In genomic region chr13:111958612-111959395, GRCh38 we compare ENCODE assay signal across 32 cellular contexts.
"Had no signal": no experiment of that assay in that cellular context is flagged by ENCODE, and none has a peak within 500 bp of the region (broad histone marks: within the 10 kb centered on the region; RNA-seq: fewer than 3 reads in every experiment).

No MANE protein-coding gene starts in this region.

- H3K4me1 Mint-ChIP-seq: activated CD4-positive, alpha-beta memory T cell treated with anti-CD3 and anti-CD28 coated beads, Interleukin-2, amount 10 ng/mL, durations not matched to agents 7 days and 5 days; activated CD8-positive, alpha-beta memory T cell treated with anti-CD3 and anti-CD28 coated beads, Interleukin-2, amount 10 ng/mL, durations not matched to agents 7 days and 5 days; activated naive CD4-positive, alpha-beta T cell treated with anti-CD3 and anti-CD28 coated beads, Interleukin-2, amount 50 U/mL, for 24 hours; activated naive CD8-positive, alpha-beta T cell treated with anti-CD3 and anti-CD28 coated beads, Interleukin-2, amount 10 ng/mL, durations not matched to agents 7 days and 5 days had no signal

- H3K27me3 ChIP-seq: ascending aorta, Peyer's patch had no signal

- H3K4me3 ChIP-seq: ascending aorta, cardiac muscle cell, K562, Peyer's patch had no signal

- H3K4me3 Mint-ChIP-seq: activated CD4-positive, alpha-beta memory T cell treated with anti-CD3 and anti-CD28 coated beads, Interleukin-2, amount 10 ng/mL, durations not matched to agents 7 days and 5 days; activated CD8-positive, alpha-beta memory T cell treated with anti-CD3 and anti-CD28 coated beads, Interleukin-2, amount 10 ng/mL, durations not matched to agents 7 days and 5 days; activated naive CD4-positive, alpha-beta T cell treated with anti-CD3 and anti-CD28 coated beads, Interleukin-2, amount 50 U/mL, for 24 hours; activated naive CD8-positive, alpha-beta T cell treated with anti-CD3 and anti-CD28 coated beads, Interleukin-2, amount 10 ng/mL, durations not matched to agents 7 days and 5 days had no signal

- ATAC-seq: activated CD8-positive, alpha-beta memory T cell treated with anti-CD3 and anti-CD28 coated beads, Interleukin-2, amount 10 ng/mL, durations not matched to agents 7 days and 5 days; K562; PC-3; SK-N-SH treated with all-trans-retinoic acid at 6 μM for 48 hours had no signal

- H3K9me3 Mint-ChIP-seq: activated naive CD4-positive, alpha-beta T cell treated with anti-CD3 and anti-CD28 coated beads, Interleukin-2, amount 50 U/mL, for 24 hours had no signal

- H3K27ac ChIP-seq: ascending aorta, cardiac muscle cell, Peyer's patch, WERI-Rb-1 had no signal

- H3K27ac Mint-ChIP-seq: activated CD4-positive, alpha-beta memory T cell treated with anti-CD3 and anti-CD28 coated beads, Interleukin-2, amount 10 ng/mL, durations not matched to agents 7 days and 5 days; activated CD8-positive, alpha-beta memory T cell treated with anti-CD3 and anti-CD28 coated beads, Interleukin-2, amount 10 ng/mL, durations not matched to agents 7 days and 5 days; activated naive CD4-positive, alpha-beta T cell treated with anti-CD3 and anti-CD28 coated beads, Interleukin-2, amount 50 U/mL, for 24 hours; activated naive CD8-positive, alpha-beta T cell treated with anti-CD3 and anti-CD28 coated beads, Interleukin-2, amount 10 ng/mL, durations not matched to agents 7 days and 5 days had no signal

- H3K4me1 ChIP-seq: ascending aorta, Peyer's patch had no signal

- DNase-seq: activated CD4-positive, alpha-beta memory T cell treated with anti-CD3 and anti-CD28 coated beads, Interleukin-2, amount 10 ng/mL, durations not matched to agents 7 days and 5 days; activated CD4-positive, alpha-beta T cell treated with anti-CD3 and anti-CD28 coated beads for 1 hour; activated CD4-positive, alpha-beta T cell treated with anti-CD3 and anti-CD28 coated beads for 48 hours; activated CD4-positive, CD25-positive, alpha-beta regulatory T cell; activated CD8-positive, alpha-beta memory T cell treated with anti-CD3 and anti-CD28 coated beads for 24 hours; activated CD8-positive, alpha-beta memory T cell treated with anti-CD3 and anti-CD28 coated beads, Interleukin-2, amount 10 ng/mL, durations not matched to agents 7 days and 5 days; activated CD8-positive, alpha-beta memory T cell treated with anti-CD3 and anti-CD28 coated beads, Interleukin-2, amount 50 U/mL, for 48 hours; activated gamma-delta T cell; activated naive CD4-positive, alpha-beta T cell treated with Interleukin-2 at 50 U/mL for 16 hours; activated naive CD8-positive, alpha-beta T cell treated with anti-CD3 and anti-CD28 coated beads, Interleukin-2, amount 10 ng/mL, durations not matched to agents 7 days and 5 days; activated T-cell treated with anti-CD3 and anti-CD28 coated beads, Interleukin-2, amount 50 U/mL, for 48 hours; amygdala; NCI-H1092 treated with DMSO at 0.1 percent for 48 hours; NCI-H1417 treated with DMSO at 0.1 percent for 48 hours; NCI-H1930; NCI-H2081 treated with DMSO at 0.1 percent for 48 hours; NCI-H345; NCI-H524 treated with DMSO at 0.1 percent for 48 hours; NCI-H748 treated with DMSO at 0.1 percent for 48 hours; NK-92 treated with Interleukin-12 subunit alpha and Interleukin-12 subunit beta, amount 100 ng/mL, for 24 hours; PC-3; Peyer's patch; RPMI8226; SIG-M5; SW 1271; T1000; WERI-Rb-1 had no signal

- H3K9me3 ChIP-seq: ascending aorta, Peyer's patch had no signal

- H3K36me3 Mint-ChIP-seq: activated CD8-positive, alpha-beta memory T cell treated with anti-CD3 and anti-CD28 coated beads, Interleukin-2, amount 10 ng/mL, durations not matched to agents 7 days and 5 days; activated naive CD4-positive, alpha-beta T cell treated with anti-CD3 and anti-CD28 coated beads, Interleukin-2, amount 50 U/mL, for 24 hours; activated naive CD8-positive, alpha-beta T cell treated with anti-CD3 and anti-CD28 coated beads, Interleukin-2, amount 10 ng/mL, durations not matched to agents 7 days and 5 days had no signal

- H3K27me3 Mint-ChIP-seq: activated CD4-positive, alpha-beta memory T cell treated with anti-CD3 and anti-CD28 coated beads, Interleukin-2, amount 10 ng/mL, durations not matched to agents 7 days and 5 days; activated CD8-positive, alpha-beta memory T cell treated with anti-CD3 and anti-CD28 coated beads, Interleukin-2, amount 10 ng/mL, durations not matched to agents 7 days and 5 days; activated naive CD4-positive, alpha-beta T cell treated with anti-CD3 and anti-CD28 coated beads, Interleukin-2, amount 50 U/mL, for 24 hours; activated naive CD8-positive, alpha-beta T cell treated with anti-CD3 and anti-CD28 coated beads, Interleukin-2, amount 10 ng/mL, durations not matched to agents 7 days and 5 days had no signal

- H3K36me3 ChIP-seq: ascending aorta, cardiac muscle cell, Peyer's patch, WERI-Rb-1 had no signal
